ENCODE assay signal across 27 cellular contexts in genomic region chr2:129930451-129930850, GRCh38. TPM values are rescaled to one million over a fixed set of nuclear protein-coding genes. Genes with fewer than 3 reads are reported as not detected.
DNase-seq lines count a peak whose midpoint lies in the region; ATAC-seq and TF ChIP-seq lines count a peak whose summit lies in the region.
"Had no signal": no experiment of that assay in that cellular context is flagged by ENCODE, and none has a peak within 500 bp of the region (broad histone marks: within the 10 kb centered on the region; RNA-seq: fewer than 3 reads in every experiment).

No MANE protein-coding gene starts in this region.

- no peaks in the 10 kb centered on the region for H3K36me3 ChIP-seq in naive thymus-derived CD4-positive, alpha-beta T cell (ENCODE audit: control insufficient read depth in 2 of 3, insufficient read depth in 3 of 3, low read length in 3 of 3)
- H3K36me3 ChIP-seq: SJSA1 had no signal

- POLR2A ChIA-PET in naive thymus-derived CD4-positive, alpha-beta T cell (lab: Charles Lee), result no interaction called here

- intact Hi-C loops in Right ventricle myocardium inferior (cut with DNase I) (no loop called here), right cardiac atrium (cut with DNase I) (no loop called here), left ventricle myocardium superior (cut with micrococcal nuclease) (no loop called here)
- intact Hi-C loops in naive thymus-derived CD4-positive, alpha-beta T cell (cut with micrococcal nuclease), result no loop called here

- H3K27ac Mint-ChIP-seq in naive thymus-derived CD4-positive, alpha-beta T cell, result no peak overlapping the region
- H3K27ac Mint-ChIP-seq: B cell; CD8-positive, alpha-beta T cell had no signal

- H3K36me3 Mint-ChIP-seq in naive thymus-derived CD4-positive, alpha-beta T cell, result no peaks in the 10 kb centered on the region
- H3K36me3 Mint-ChIP-seq: CD8-positive, alpha-beta T cell had no signal

- peaks cover 2% of the 10 kb centered on the region for H3K27me3 ChIP-seq in right cardiac atrium (ENCODE audit: control insufficient read depth, insufficient read depth)
- H3K27me3 ChIP-seq in naive thymus-derived CD4-positive, alpha-beta T cell (ENCODE audit: control insufficient read depth in 2 of 2, insufficient read depth in 2 of 2, low read length in 2 of 2), result no peaks in the 10 kb centered on the region
- H3K27me3 ChIP-seq: SJSA1 had no signal

- H3K4me1 ChIP-seq in right cardiac atrium (ENCODE audit: control insufficient read depth, insufficient read depth, low read length), result no peaks in the 10 kb centered on the region
- no peaks in the 10 kb centered on the region for H3K4me1 ChIP-seq in naive thymus-derived CD4-positive, alpha-beta T cell (ENCODE audit: control insufficient read depth in 2 of 2, insufficient read depth in 2 of 2, low read length in 2 of 2)

- in situ Hi-C loops in GM13976 (cut with MboI; ENCODE audit: low sequenced_read_pairs, unreplicated experiment), result loop anchor here (10.0 kb wide), 1 partner anchor 404 kb away; no protein-coding TSS in a partner anchor

- ATAC-seq in Right ventricle myocardium inferior, result peak; percentile 53
- ATAC-seq in right cardiac atrium, result no peak
- ATAC-seq in left ventricle myocardium superior, result peak; percentile 44
- ATAC-seq in naive thymus-derived CD4-positive, alpha-beta T cell, result no peak
- ATAC-seq: CD8-positive, alpha-beta T cell had no signal

- H3K4me3 Mint-ChIP-seq in naive thymus-derived CD4-positive, alpha-beta T cell, result no peak overlapping the region
- H3K4me3 Mint-ChIP-seq: B cell; CD8-positive, alpha-beta T cell had no signal

- 55% methylated on average over 6 of the region's 6 CpGs for WGBS in right cardiac atrium

- DNase-seq in Right ventricle myocardium inferior (ENCODE audit: missing footprints), result peak; percentile 40
- no peak for DNase-seq in right cardiac atrium
- peak; percentile 57 for DNase-seq in left ventricle myocardium superior
- no peak for DNase-seq in substantia nigra (lab: John Stamatoyannopoulos, UW)
- no peak for DNase-seq in GM13976 (ENCODE audit: low spot score)
- DNase-seq in hepatic stellate cell (ENCODE audit: low spot score), result no peak
- DNase-seq in naive thymus-derived CD4-positive, alpha-beta T cell, result no peak
- DNase-seq: Caco-2; CD8-positive, alpha-beta T cell; DMS 273 treated with DMSO at 0.1 percent for 48 hours; DMS79; H7; KBM-7; NCI-H1105 treated with DMSO at 0.1 percent for 48 hours; NCI-H146; NCI-H1930; NCI-H2107; NCI-H446; NCI-H524 treated with DMSO at 0.1 percent for 48 hours; NCI-H774 had no signal

- no peaks in the 10 kb centered on the region for H3K9me3 Mint-ChIP-seq in naive thymus-derived CD4-positive, alpha-beta T cell
- H3K9me3 Mint-ChIP-seq: CD8-positive, alpha-beta T cell had no signal

- CTCF ChIA-PET in naive thymus-derived CD4-positive, alpha-beta T cell (lab: Charles Lee), result no interaction called here

- peaks cover 22 to 40% (median 34%) of the 10 kb centered on the region in 5 donors for H3K27me3 Mint-ChIP-seq in naive thymus-derived CD4-positive, alpha-beta T cell

- H3K27ac ChIP-seq in right cardiac atrium (ENCODE audit: low read length) (no peak overlapping the region), cingulate gyrus (ENCODE audit: low read depth, low read length) (peak overlapping the region; percentile 95), substantia nigra (ENCODE audit: low read depth, low read length, poor library complexity, severe bottlenecking) (peak overlapping the region; percentile 94)
- no peak overlapping the region for H3K27ac ChIP-seq in naive thymus-derived CD4-positive, alpha-beta T cell (ENCODE audit: low read depth, low read length)
- H3K27ac ChIP-seq: 22Rv1, C4-2B, SJSA1 had no signal

- no peak for TF ChIP-seq CTCF in GM13976 (IDR thresholded peaks at IDR 0.05; ENCODE audit: borderline replicate concordance, control extremely low read depth, extremely low read depth, insufficient read depth, missing control alignments)

- no peak overlapping the region for H3K4me3 ChIP-seq in right cardiac atrium (ENCODE audit: low read length)
- no peak overlapping the region for H3K4me3 ChIP-seq in naive thymus-derived CD4-positive, alpha-beta T cell (ENCODE audit: low read length)
- H3K4me3 ChIP-seq: SJSA1 had no signal

- no peaks in the 10 kb centered on the region for H3K9me3 ChIP-seq in right cardiac atrium (ENCODE audit: control insufficient read depth, low read length)
- no peaks in the 10 kb centered on the region for H3K9me3 ChIP-seq in naive thymus-derived CD4-positive, alpha-beta T cell (ENCODE audit: control insufficient read depth in 2 of 3, low read length in 3 of 3)
- H3K9me3 ChIP-seq: Caco-2, SJSA1 had no signal

- H3K4me1 Mint-ChIP-seq in naive thymus-derived CD4-positive, alpha-beta T cell, result peaks cover 0 to 2% (median 0%) of the 10 kb centered on the region in 7 donors
- H3K4me1 Mint-ChIP-seq: B cell had no signal

RNA-seq across cellular contexts. Expression of gene RAB6C, which starts 49.0 kb away (rescaled TPM):
- total RNA-seq in Right ventricle myocardium inferior (0.16 TPM), right cardiac atrium (under 1 TPM in 1 of 4 donors, not detected in 3; 0.14 TPM), left ventricle myocardium superior (0.25 TPM)
- polyA plus RNA-seq in right cardiac atrium, result 0.07 TPM
- total RNA-seq in naive thymus-derived CD4-positive, alpha-beta T cell, result not detected
- polyA plus RNA-seq in naive thymus-derived CD4-positive, alpha-beta T cell, result under 1 TPM in 1 of 2 donors, not detected in 1; 0.09 TPM
- total RNA-seq: B cell; Caco-2; CD8-positive, alpha-beta T cell; H7; LHCN-M2; MCF 10A; SJSA1 had no signal

Comparison
In these comparisons a context has a peak if more than half of its experiments do, and no peak if none do; other contexts are left out.
1. ATAC-seq: peak in Right ventricle myocardium inferior (single experiment) and left ventricle myocardium superior (single experiment); none in right cardiac atrium (0 of 2) and naive thymus-derived CD4-positive, alpha-beta T cell (single experiment).
2. DNase-seq: peak in Right ventricle myocardium inferior (single experiment) and left ventricle myocardium superior (single experiment); none in right cardiac atrium (0 of 3), substantia nigra (0 of 49), GM13976 (single experiment), hepatic stellate cell (single experiment) and naive thymus-derived CD4-positive, alpha-beta T cell (0 of 9).
3. H3K27ac ChIP-seq: peak in cingulate gyrus (single experiment) and substantia nigra (single experiment); none in right cardiac atrium (single experiment) and naive thymus-derived CD4-positive, alpha-beta T cell (single experiment).